Comparison of ENCODE assay signal across 1 cellular context in genomic region chr14:71290960-71291466, GRCh38.
TF ChIP-seq lines count a peak whose summit lies in the region.

No MANE protein-coding gene starts in this region.

TF ChIP-seq in HepG2, 621 proteins besides CTCF, POLR2A, EP300 and RAD21 (continued from another document):
- TF ChIP-seq ZFP91 (CRISPR knock-in tag; IDR thresholded peaks at IDR 0.05; ENCODE audit: borderline replicate concordance) (no peak), KLF13 (CRISPR knock-in tag; IDR thresholded peaks at IDR 0.05) (no peak), RFX5 (IDR thresholded peaks at IDR 0.05; ENCODE audit: low read depth, low read length) (no peak), ZC3H4 (CRISPR knock-in tag; IDR thresholded peaks at IDR 0.05; ENCODE audit: borderline replicate concordance) (no peak), GFI1 (CRISPR knock-in tag; IDR thresholded peaks at IDR 0.05; ENCODE audit: borderline replicate concordance) (no peak), CBX1 (IDR thresholded peaks at IDR 0.05; ENCODE audit: low read depth) (no peak), MAFF (IDR thresholded peaks at IDR 0.05; ENCODE audit: low read depth, low read length) (0 out of 2 replicates have a peak, but pooled peaks have one; percentile 1), ZNF232 (CRISPR knock-in tag; IDR thresholded peaks at IDR 0.05; ENCODE audit: borderline replicate concordance) (no peak), GATAD1 (CRISPR knock-in tag; IDR thresholded peaks at IDR 0.05) (no peak), PBX3 (CRISPR knock-in tag; IDR thresholded peaks at IDR 0.05; ENCODE audit: borderline replicate concordance) (no peak), WIZ (CRISPR knock-in tag; IDR thresholded peaks at IDR 0.05) (no peak), FOXA3 (CRISPR knock-in tag; IDR thresholded peaks at IDR 0.05) (no peak), GTF3A (CRISPR knock-in tag; conservative IDR thresholded peaks at IDR 0.05) (no peak), MAZ (IDR thresholded peaks at IDR 0.05; ENCODE audit: borderline replicate concordance, low read depth, low read length) (no peak), MAZ (CRISPR knock-in tag; IDR thresholded peaks at IDR 0.05; ENCODE audit: low read depth) (no peak)
